In genomic region chr19:53521373-53522202, GRCh38 we compare ENCODE assay signal across 8 cellular contexts. TPM values are rescaled to one million over a fixed set of nuclear protein-coding genes. Genes with fewer than 3 reads are reported as not detected.
DNase-seq lines count a peak whose midpoint lies in the region; ATAC-seq and TF ChIP-seq lines count a peak whose summit lies in the region.

No MANE protein-coding gene starts in this region.

- no peak overlapping the region for H4K91ac ChIP-seq in IMR-90 (ENCODE audit: insufficient read depth, low read depth, low read length)

- DNase-seq in AG04449 (ENCODE audit: low read depth, low spot score) = no peak
- no peak for DNase-seq in IMR-90
- no peak for DNase-seq in mammary epithelial cell
- no peak for DNase-seq in kidney glomerular epithelial cell (lab: John Stamatoyannopoulos, UW)
- DNase-seq in SKM-1 (lab: John Stamatoyannopoulos, UW; ENCODE audit: unreplicated experiment) = no peak

- no peak overlapping the region for H2BK120ac ChIP-seq in IMR-90 (ENCODE audit: low read depth, low read length)

- H3K9me1 ChIP-seq in IMR-90 (ENCODE audit: insufficient read depth, low read length) = 0 out of 2 replicates have a peak, but pooled peaks cover 4% of the 10 kb centered on the region

- dilution Hi-C loops in IMR-90 (cut with HindIII; ENCODE audit: low sequenced_read_pairs, unreplicated experiment) = no loop called here
- dilution Hi-C loops in mammary epithelial cell (cut with HindIII; ENCODE audit: low sequenced_read_pairs) = loop anchor here (5.0 kb wide), 2 partner anchors 46 to 64 kb away; no protein-coding TSS in a partner anchor

- no TSS peak for BruUV-seq in IMR-90 (replicated peaks; lab: Mats Ljungman, UMichigan)
- no TSS peak for BruUV-seq in mammary epithelial cell (replicated peaks; lab: Mats Ljungman, UMichigan)

- no peak overlapping the region for H3K23ac ChIP-seq in IMR-90 (ENCODE audit: low read depth, low read length)

- H3K4me3 ChIP-seq in AG04449 (ENCODE audit: low read depth, low read length) = peak overlapping the region; percentile 89
- peak overlapping the region; percentile 69 for H3K4me3 ChIP-seq in IMR-90 (ENCODE audit: insufficient read depth, low read depth, low read length)
- peak overlapping the region; percentile 81 to 83 (median 82) for H3K4me3 ChIP-seq in mammary epithelial cell (replicated peaks in 1 of 3; ENCODE audit: insufficient read depth in 1 of 3, low read depth in 2 of 3, low read length in 3 of 3)
- peak overlapping the region; percentile 78 to 83 for H3K4me3 ChIP-seq in muscle layer of duodenum (ENCODE audit: low read depth in 1 of 2, low read length in 2 of 2)

- no peak overlapping the region for H3K4ac ChIP-seq in IMR-90 (ENCODE audit: low read depth, low read length)

- H2AK9ac ChIP-seq in IMR-90 (replicated peaks; ENCODE audit: low read depth, low read length, poor library complexity) = peak overlapping the region; percentile 48

- ATAC-seq in IMR-90 (ENCODE audit: low read depth) (no peak), GM19035 (IDR thresholded peaks at IDR 0.05; ENCODE audit: unreplicated experiment) (no peak)
- no peak for ATAC-seq in activated CD4-positive, CD25-positive, alpha-beta regulatory T cell treated with anti-CD3 and anti-CD28 coated beads, Interleukin-2, amount 50 U/mL, for 24 hours

- no peak for TF ChIP-seq RAD21 in IMR-90 (IDR thresholded peaks at IDR 0.05; ENCODE audit: low read length)

- 20% methylated on average over 21 of the region's 33 CpGs; no CpG with 5 or more reads in 1 of the 2 experiments for WGBS in IMR-90 (ENCODE audit: extremely low coverage in 2 of 2, insufficient read length in 1 of 2), 2 experiments
- 36% methylated on average over 16 of the region's 33 CpGs for WGBS in mammary epithelial cell (ENCODE audit: low coverage, missing lambda C conversion rate)

- no peak for TF ChIP-seq CTCF in AG04449 (IDR thresholded peaks at IDR 0.05; ENCODE audit: insufficient read depth, low read length, missing control alignments)
- TF ChIP-seq CTCF in IMR-90 (conservative IDR thresholded peaks at IDR 0.05; ENCODE audit: low read depth, low read length) = no peak
- no peak for TF ChIP-seq CTCF in mammary epithelial cell (conservative IDR thresholded peaks at IDR 0.05 in 1 of 2, IDR thresholded peaks at IDR 0.05 in 1 of 2; ENCODE audit: extremely low read depth in 1 of 2, insufficient read depth in 1 of 2, low read depth in 1 of 2, low read length in 2 of 2)

- peaks cover 8% of the 10 kb centered on the region for H3K79me2 ChIP-seq in mammary epithelial cell (ENCODE audit: insufficient read depth, low read length)

- H3K9me3 ChIP-seq in IMR-90 (ENCODE audit: control insufficient read depth, insufficient read depth, low read length) = no peaks in the 10 kb centered on the region; the same call in 1 of the 2 replicates
- peaks cover 18% of the 10 kb centered on the region for H3K9me3 ChIP-seq in mammary epithelial cell (replicated peaks; ENCODE audit: insufficient read depth, low read length)
- H3K9me3 ChIP-seq in muscle layer of duodenum (ENCODE audit: control insufficient read depth in 1 of 2, low read length in 2 of 2) = peaks cover 0 to 7% of the 10 kb centered on the region in 2 donors

- H4K8ac ChIP-seq in IMR-90 (ENCODE audit: low read depth in 2 of 2, low read length in 2 of 2) = no peak overlapping the region

- no peaks in the 10 kb centered on the region for H4K20me1 ChIP-seq in IMR-90 (ENCODE audit: insufficient read depth, low read length)
- no peaks in the 10 kb centered on the region for H4K20me1 ChIP-seq in mammary epithelial cell (ENCODE audit: insufficient read depth, low read length)

- peak overlapping the region; percentile 99 for H2AFZ ChIP-seq in IMR-90 (replicated peaks; ENCODE audit: low read length, poor library complexity)
- peak overlapping the region; percentile 99 for H2AFZ ChIP-seq in mammary epithelial cell (ENCODE audit: low read depth, low read length)

- H2BK15ac ChIP-seq in IMR-90 (ENCODE audit: low read depth, low read length) = no peak overlapping the region

- H2BK20ac ChIP-seq in IMR-90 (ENCODE audit: low read depth, low read length) = no peak overlapping the region

- no peak overlapping the region for H2BK5ac ChIP-seq in IMR-90 (ENCODE audit: low read depth, low read length, poor library complexity, severe bottlenecking)

- H3K27ac ChIP-seq in IMR-90 (ENCODE audit: insufficient read depth, low read length) = peak overlapping the region; percentile 25; the same call in 1 of the 2 replicates
- peak overlapping the region; percentile 42 for H3K27ac ChIP-seq in mammary epithelial cell (ENCODE audit: insufficient read depth, low read depth, low read length)
- H3K27ac ChIP-seq in muscle layer of duodenum (ENCODE audit: low read length) = no peak overlapping the region

- H4K5ac ChIP-seq in IMR-90 (ENCODE audit: low read depth, low read length) = no peak overlapping the region

- no peak for TF ChIP-seq POLR2A in IMR-90 (IDR thresholded peaks at IDR 0.05; ENCODE audit: low read depth, low read length)

- H3K4me1 ChIP-seq in IMR-90 (ENCODE audit: control insufficient read depth, insufficient read depth, low read length) (peaks cover 3% of the 10 kb centered on the region; the same call in 1 of the 2 replicates), mammary epithelial cell (ENCODE audit: insufficient read depth, low read length) (peaks cover 6% of the 10 kb centered on the region), muscle layer of duodenum (ENCODE audit: control insufficient read depth in 1 of 2, insufficient read depth in 2 of 2, low read length in 2 of 2) (peaks cover 4 to 10% of the 10 kb centered on the region in 2 donors)

- POLR2A ChIA-PET in AG04449 (lab: Yijun Ruan, JAX) = interaction anchor here (0.7 to 1.0 kb wide), 2 partner anchors 15 to 46 kb away, joined by 4 read pairs; no protein-coding TSS in a partner anchor
- POLR2A ChIA-PET in IMR-90 (lab: Charles Lee; ENCODE audit: unreplicated experiment) = no interaction called here

- no peak overlapping the region for H2AK5ac ChIP-seq in IMR-90 (ENCODE audit: low read depth, low read length)

- H3K27me3 ChIP-seq in IMR-90 (ENCODE audit: control insufficient read depth, insufficient read depth, low read length) (no peaks in the 10 kb centered on the region), mammary epithelial cell (ENCODE audit: insufficient read depth, low read length) (no peaks in the 10 kb centered on the region), muscle layer of duodenum (ENCODE audit: low read depth, low read length) (no peaks in the 10 kb centered on the region)

- H3K36me3 ChIP-seq in IMR-90 (ENCODE audit: control insufficient read depth, insufficient read depth, low read length) (no peaks in the 10 kb centered on the region), mammary epithelial cell (ENCODE audit: insufficient read depth, low read length) (no peaks in the 10 kb centered on the region), muscle layer of duodenum (ENCODE audit: control insufficient read depth in 1 of 2, insufficient read depth in 2 of 2, low read length in 2 of 2) (no peaks in the 10 kb centered on the region)

- no peak overlapping the region for H3K14ac ChIP-seq in IMR-90 (replicated peaks; ENCODE audit: low read depth, low read length)

- in situ Hi-C loops in IMR-90 (cut with MboI; ENCODE audit: low sequenced_read_pairs) = no loop called here
- in situ Hi-C loops in mammary epithelial cell (cut with MboI; ENCODE audit: low sequenced_read_pairs in 2 of 2) = no loop called here

- no peak overlapping the region for H3K18ac ChIP-seq in IMR-90 (ENCODE audit: low read depth, low read length)

- peak overlapping the region; percentile 41; the same call in 1 of the 2 replicates for H3K9ac ChIP-seq in IMR-90 (ENCODE audit: low read depth, low read length)
- no peak overlapping the region for H3K9ac ChIP-seq in mammary epithelial cell (ENCODE audit: insufficient read depth, low read length)

- H3K4me2 ChIP-seq in IMR-90 (ENCODE audit: low read depth, low read length) = peak overlapping the region; percentile 83
- H3K4me2 ChIP-seq in mammary epithelial cell (ENCODE audit: insufficient read depth, low read depth, low read length) = peak overlapping the region; percentile 78

- CTCF ChIA-PET in AG04449 (lab: Yijun Ruan, JAX) (interaction anchor here (0.6 to 2.0 kb wide), 4 partner anchors 10 to 26 kb away, joined by 3 to 5 read pairs (median 4); no protein-coding TSS in a partner anchor), IMR-90 (lab: Yijun Ruan, JAX) (interaction anchor here (0.7 kb wide), 1 partner anchor 62 kb away, joined by 3 read pairs; no protein-coding TSS in a partner anchor), mammary epithelial cell (lab: Charles Lee; ENCODE audit: low non-redundant PET) (no interaction called here)

- H3K56ac ChIP-seq in IMR-90 (ENCODE audit: extremely low read depth, insufficient read depth, low read length) = no peak overlapping the region

- intact Hi-C loops in IMR-90 (cut with micrococcal nuclease) = no loop called here
- intact Hi-C loops in mammary epithelial cell (cut with micrococcal nuclease) = no loop called here

- peaks cover 7% of the 10 kb centered on the region in 2 experiments for H3K79me1 ChIP-seq in IMR-90 (ENCODE audit: low read depth in 1 of 2, low read length in 2 of 2)

TF ChIP-seq in IMR-90, 13 proteins besides CTCF, POLR2A, EP300 and RAD21:
- TF ChIP-seq MAZ (IDR thresholded peaks at IDR 0.05; ENCODE audit: borderline replicate concordance, low read depth, low read length) = no peak

RNA-seq across cellular contexts. Expression of gene ZNF331, which starts 16.4 kb away (rescaled TPM):
- total RNA-seq in IMR-90 (2012; rRNA removed) (11.1 and 12.2 TPM in 2 replicates), mammary epithelial cell (10 to 100 TPM in 1 of 2 donors, 1 to 10 TPM in 1; 7.2 to 12.3 TPM)
- polyA plus RNA-seq in IMR-90 (2012; rRNA removed) (5.4 and 6.6 TPM in 2 replicates), mammary epithelial cell (3.8 TPM)
- polyA plus RNA-seq in IMR-90 (2012; cell fraction: cytosol; rRNA removed) = 2.5 and 2.6 TPM in 2 replicates
- polyA plus RNA-seq in IMR-90 (2012; cell fraction: nucleus; rRNA removed; ENCODE audit: low replicate concordance) = 19.3 and 55.4 TPM in 2 replicates
- polyA minus RNA-seq in mammary epithelial cell = 41.1 TPM

RNA-seq across cellular contexts. Expression of gene ZNF813, which starts 54.1 kb away (rescaled TPM):
- 3.4 and 6.1 TPM in 2 replicates for total RNA-seq in IMR-90 (2012; rRNA removed)
- polyA plus RNA-seq in IMR-90 (2012; rRNA removed) = 0.40 and 0.82 TPM in 2 replicates
- 0.13 and 0.23 TPM in 2 replicates for polyA plus RNA-seq in IMR-90 (2012; cell fraction: cytosol; rRNA removed)
- polyA plus RNA-seq in IMR-90 (2012; cell fraction: nucleus; rRNA removed; ENCODE audit: low replicate concordance) = 0.08 and 0.45 TPM in 2 replicates
- total RNA-seq in mammary epithelial cell = 1 to 10 TPM; 2.9 to 3.7 TPM
- 0.97 TPM for polyA plus RNA-seq in mammary epithelial cell
- polyA minus RNA-seq in mammary epithelial cell = 2.4 TPM
